ENCODE assay signal across 1 cellular context in genomic region chr7:48140001-48140681, GRCh38.
TF ChIP-seq lines count a peak whose summit lies in the region.

No MANE protein-coding gene starts in this region.

TF ChIP-seq in HepG2, 621 proteins besides CTCF, POLR2A, EP300 and RAD21 (continued from another document and continues in another):
- TF ChIP-seq KAT2B (IDR thresholded peaks at IDR 0.05; ENCODE audit: borderline replicate concordance, low read depth, low read length) (no peak), ZFP36L1 (CRISPR knock-in tag; IDR thresholded peaks at IDR 0.05) (no peak), ZBTB46 (CRISPR knock-in tag; IDR thresholded peaks at IDR 0.05; ENCODE audit: borderline replicate concordance) (no peak), SP5 (CRISPR knock-in tag; IDR thresholded peaks at IDR 0.05; ENCODE audit: borderline replicate concordance, low read depth) (peak; percentile 70; the same call in 1 of the 2 replicates), GATAD2A (CRISPR knock-in tag; IDR thresholded peaks at IDR 0.05) (peak; percentile 93), ARID3A (IDR thresholded peaks at IDR 0.05; ENCODE audit: low read depth, low read length) (peak; percentile 99), ZNF33A (CRISPR knock-in tag; IDR thresholded peaks at IDR 0.05; ENCODE audit: borderline replicate concordance) (no peak), BHLHE40 (IDR thresholded peaks at IDR 0.05; ENCODE audit: low read length) (peak; percentile 46; the same call in 1 of the 2 replicates), HMGXB3 (CRISPR knock-in tag; IDR thresholded peaks at IDR 0.05; ENCODE audit: borderline replicate concordance) (no peak), NFKBIZ (CRISPR knock-in tag; IDR thresholded peaks at IDR 0.05) (peak; percentile 75; the same call in 1 of the 2 replicates), SRSF4 (IDR thresholded peaks at IDR 0.05; ENCODE audit: low read depth, low read length, poor library complexity, severe bottlenecking) (no peak), ZNF850 (CRISPR knock-in tag; conservative IDR thresholded peaks at IDR 0.05) (no peak), ZSCAN30 (CRISPR knock-in tag; IDR thresholded peaks at IDR 0.05) (peak; percentile 33; the same call in 1 of the 2 replicates), PAXIP1 (CRISPR knock-in tag; conservative IDR thresholded peaks at IDR 0.05) (peak; percentile 99), HOXD1 (CRISPR knock-in tag; IDR thresholded peaks at IDR 0.05) (0 out of 2 replicates have a peak, but pooled peaks have one; percentile 56), AHR (CRISPR knock-in tag; IDR thresholded peaks at IDR 0.05) (no peak), POLR2AphosphoS5 (IDR thresholded peaks at IDR 0.05; ENCODE audit: low read depth, low read length) (peak; percentile 68), ZNF503 (CRISPR knock-in tag; IDR thresholded peaks at IDR 0.05) (peak; percentile 90), ZMAT3 (CRISPR knock-in tag; conservative IDR thresholded peaks at IDR 0.05) (no peak), ZNF597 (CRISPR knock-in tag; IDR thresholded peaks at IDR 0.05) (no peak), KDM2A (CRISPR knock-in tag; IDR thresholded peaks at IDR 0.05; ENCODE audit: borderline replicate concordance, low read depth) (0 out of 2 replicates have a peak, but pooled peaks have one; percentile 32), ZNF343 (CRISPR knock-in tag; IDR thresholded peaks at IDR 0.05) (no peak), ZNF441 (CRISPR knock-in tag; IDR thresholded peaks at IDR 0.05; ENCODE audit: borderline replicate concordance) (no peak), ZNF263 (CRISPR knock-in tag; IDR thresholded peaks at IDR 0.05) (peak; percentile 45; the same call in 1 of the 2 replicates), SALL2 (CRISPR knock-in tag; IDR thresholded peaks at IDR 0.05) (0 out of 2 replicates have a peak, but pooled peaks have one; percentile 20), CEBPG (CRISPR knock-in tag; IDR thresholded peaks at IDR 0.05) (peak; percentile 70), LBX2 (CRISPR knock-in tag; IDR thresholded peaks at IDR 0.05; ENCODE audit: borderline replicate concordance) (no peak), MTF1 (CRISPR knock-in tag; IDR thresholded peaks at IDR 0.05) (no peak), ZNF124 (CRISPR knock-in tag; IDR thresholded peaks at IDR 0.05) (no peak), KAT8 (CRISPR knock-in tag; IDR thresholded peaks at IDR 0.05) (peak; percentile 43; the same call in 1 of the 2 replicates), RORA (CRISPR knock-in tag; IDR thresholded peaks at IDR 0.05) (no peak), ZNF777 (CRISPR knock-in tag; IDR thresholded peaks at IDR 0.05) (no peak), ZSCAN29 (CRISPR knock-in tag; conservative IDR thresholded peaks at IDR 0.05) (no peak), ZNF496 (CRISPR knock-in tag; IDR thresholded peaks at IDR 0.05; ENCODE audit: insufficient replicate concordance) (no peak), CBX1 (IDR thresholded peaks at IDR 0.05; ENCODE audit: low read depth) (peak; percentile 63), CREB3 (CRISPR knock-in tag; IDR thresholded peaks at IDR 0.05) (no peak), CBFB (CRISPR knock-in tag; IDR thresholded peaks at IDR 0.05) (peak; percentile 50; the same call in 1 of the 2 replicates), TBP (CRISPR knock-in tag; IDR thresholded peaks at IDR 0.05) (no peak)
- TF ChIP-seq, protein P1, sequence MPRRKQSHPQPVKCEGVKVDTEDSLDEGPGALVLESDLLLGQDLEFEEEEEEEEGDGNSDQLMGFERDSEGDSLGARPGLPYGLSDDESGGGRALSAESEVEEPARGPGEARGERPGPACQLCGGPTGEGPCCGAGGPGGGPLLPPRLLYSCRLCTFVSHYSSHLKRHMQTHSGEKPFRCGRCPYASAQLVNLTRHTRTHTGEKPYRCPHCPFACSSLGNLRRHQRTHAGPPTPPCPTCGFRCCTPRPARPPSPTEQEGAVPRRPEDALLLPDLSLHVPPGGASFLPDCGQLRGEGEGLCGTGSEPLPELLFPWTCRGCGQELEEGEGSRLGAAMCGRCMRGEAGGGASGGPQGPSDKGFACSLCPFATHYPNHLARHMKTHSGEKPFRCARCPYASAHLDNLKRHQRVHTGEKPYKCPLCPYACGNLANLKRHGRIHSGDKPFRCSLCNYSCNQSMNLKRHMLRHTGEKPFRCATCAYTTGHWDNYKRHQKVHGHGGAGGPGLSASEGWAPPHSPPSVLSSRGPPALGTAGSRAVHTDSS (CRISPR knock-in tag; conservative IDR thresholded peaks at IDR 0.05): no peak
- TF ChIP-seq, protein P2, sequence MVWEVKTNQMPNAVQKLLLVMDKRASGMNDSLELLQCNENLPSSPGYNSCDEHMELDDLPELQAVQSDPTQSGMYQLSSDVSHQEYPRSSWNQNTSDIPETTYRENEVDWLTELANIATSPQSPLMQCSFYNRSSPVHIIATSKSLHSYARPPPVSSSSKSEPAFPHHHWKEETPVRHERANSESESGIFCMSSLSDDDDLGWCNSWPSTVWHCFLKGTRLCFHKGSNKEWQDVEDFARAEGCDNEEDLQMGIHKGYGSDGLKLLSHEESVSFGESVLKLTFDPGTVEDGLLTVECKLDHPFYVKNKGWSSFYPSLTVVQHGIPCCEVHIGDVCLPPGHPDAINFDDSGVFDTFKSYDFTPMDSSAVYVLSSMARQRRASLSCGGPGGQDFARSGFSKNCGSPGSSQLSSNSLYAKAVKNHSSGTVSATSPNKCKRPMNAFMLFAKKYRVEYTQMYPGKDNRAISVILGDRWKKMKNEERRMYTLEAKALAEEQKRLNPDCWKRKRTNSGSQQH (CRISPR knock-in tag; IDR thresholded peaks at IDR 0.05; ENCODE audit: low read depth): peak; percentile 57; the same call in 1 of the 2 replicates
- TF ChIP-seq, protein P3, sequence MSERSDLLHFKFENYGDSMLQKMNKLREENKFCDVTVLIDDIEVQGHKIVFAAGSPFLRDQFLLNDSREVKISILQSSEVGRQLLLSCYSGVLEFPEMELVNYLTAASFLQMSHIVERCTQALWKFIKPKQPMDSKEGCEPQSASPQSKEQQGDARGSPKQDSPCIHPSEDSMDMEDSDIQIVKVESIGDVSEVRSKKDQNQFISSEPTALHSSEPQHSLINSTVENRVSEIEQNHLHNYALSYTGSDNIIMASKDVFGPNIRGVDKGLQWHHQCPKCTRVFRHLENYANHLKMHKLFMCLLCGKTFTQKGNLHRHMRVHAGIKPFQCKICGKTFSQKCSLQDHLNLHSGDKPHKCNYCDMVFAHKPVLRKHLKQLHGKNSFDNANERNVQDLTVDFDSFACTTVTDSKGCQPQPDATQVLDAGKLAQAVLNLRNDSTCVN (CRISPR knock-in tag; IDR thresholded peaks at IDR 0.05; ENCODE audit: borderline replicate concordance): peak; percentile 90
